In the genomic region with DNA sequence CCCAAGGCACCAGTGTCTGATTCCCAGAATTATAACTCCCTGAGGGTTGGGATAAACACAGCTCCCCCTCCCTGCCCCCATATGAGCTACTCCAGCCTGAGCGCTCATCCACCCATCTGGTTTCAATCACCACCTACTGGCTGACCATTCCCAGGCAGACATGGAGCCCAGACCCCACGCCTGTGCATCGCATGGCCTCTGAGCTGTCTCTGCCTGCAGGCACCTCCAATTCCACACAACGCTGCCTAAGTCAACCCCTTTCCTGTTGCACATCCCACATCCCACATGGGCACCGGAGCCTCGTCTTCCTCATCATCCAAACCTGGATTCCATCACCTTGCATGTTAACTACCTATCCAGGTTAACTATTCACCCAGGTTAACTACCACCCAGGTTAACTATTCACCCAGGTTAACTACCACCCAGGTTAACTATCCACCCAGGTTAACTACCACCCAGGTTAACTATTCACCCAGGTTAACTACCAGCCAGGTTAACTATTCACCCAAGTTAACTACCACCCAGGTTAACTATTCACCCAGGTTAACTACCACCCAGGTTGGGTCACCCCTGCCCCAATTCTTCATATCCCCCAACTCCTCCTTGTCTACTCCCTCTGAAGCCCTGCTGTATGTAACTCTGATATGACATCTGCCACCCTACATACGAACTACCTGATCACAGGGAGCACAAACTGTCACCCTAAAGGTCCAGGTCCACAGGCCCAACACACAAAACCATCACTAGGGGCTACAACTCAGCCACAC, we compare ENCODE assay signal across 19 cellular contexts. TPM values are rescaled to one million over a fixed set of nuclear protein-coding genes. Genes with fewer than 3 reads are reported as not detected.
"Had no signal": no experiment of that assay in that cellular context is flagged by ENCODE, and none has a peak within 500 bp of the region (broad histone marks: within the 10 kb centered on the region; RNA-seq: fewer than 3 reads in every experiment).

No MANE protein-coding gene starts in this region.

- H3K4me3 ChIP-seq: ascending aorta, esophagus muscularis mucosa, neural progenitor cell, pancreas, stomach, tibial artery, uterus had no signal

- H3K27me3 ChIP-seq: ascending aorta, foreskin keratinocyte, pancreas, uterus had no signal

- H3K36me3 ChIP-seq: ascending aorta, esophagus muscularis mucosa, neural progenitor cell, pancreas, stomach, tibial artery, uterus had no signal

- ATAC-seq: activated CD4-positive, alpha-beta T cell treated with anti-CD3 and anti-CD28 coated beads for 36 hours; activated naive CD8-positive, alpha-beta T cell treated with anti-CD3 and anti-CD28 coated beads, Interleukin-2, amount 50 U/mL, for 24 hours; activated T-cell treated with anti-CD3 and anti-CD28 coated beads, Interleukin-2, amount 50 U/mL, for 72 hours; foreskin keratinocyte; left ventricle myocardium superior; pancreas had no signal

- DNase-seq: activated CD4-positive, alpha-beta memory T cell treated with anti-CD3 and anti-CD28 coated beads, Interleukin-2, amount 10 ng/mL, durations not matched to agents 7 days and 5 days; activated CD4-positive, alpha-beta T cell treated with anti-CD3 and anti-CD28 coated beads for 36 hours; activated naive CD8-positive, alpha-beta T cell treated with anti-CD3 and anti-CD28 coated beads, Interleukin-2, amount 50 U/mL, for 24 hours; activated T-cell treated with anti-CD3 and anti-CD28 coated beads, Interleukin-2, amount 50 U/mL, for 72 hours; foreskin keratinocyte; head of caudate nucleus; left ventricle myocardium superior; pancreas; stimulated activated CD4-positive, alpha-beta T cell treated with anti-CD3 and anti-CD28 coated beads, Interleukin-15, amount 100 ng/mL, for 24 hours; stimulated activated CD4-positive, alpha-beta T cell treated with anti-CD3 and anti-CD28 coated beads, Interleukin-4, amount 100 ng/mL, for 4 hours; stomach; tibial artery; uterus had no signal

RNA-seq across cellular contexts. Expression of gene TEX51, which starts 47.8 kb away (rescaled TPM):
- total RNA-seq: activated CD4-positive, alpha-beta memory T cell treated with anti-CD3 and anti-CD28 coated beads, Interleukin-2, amount 10 ng/mL, durations not matched to agents 7 days and 5 days; activated CD4-positive, alpha-beta T cell treated with anti-CD3 and anti-CD28 coated beads for 36 hours; activated T-cell treated with anti-CD3 and anti-CD28 coated beads, Interleukin-2, amount 50 U/mL, for 72 hours; ascending aorta; esophagus muscularis mucosa; foreskin keratinocyte; left ventricle myocardium superior; mesenteric fat pad; myocyte; pancreas; skeletal muscle tissue; stomach; uterus had no signal
